Comparison of ENCODE assay signal across 8 cellular contexts in genomic region chr11:73072935-73073481, GRCh38.
DNase-seq lines count a peak whose midpoint lies in the region; ATAC-seq and TF ChIP-seq lines count a peak whose summit lies in the region.

No MANE protein-coding gene starts in this region.

- peak overlapping the region; percentile 16 for H3K9ac ChIP-seq in SU-DHL-6 (ENCODE audit: low read length)
- no peak overlapping the region for H3K9ac ChIP-seq in stomach smooth muscle (ENCODE audit: low read length in 2 of 2)

- WGBS in heart right ventricle, 2 donors = 34 to 35% methylated on average over 2 of the region's 2 CpGs

- H3K4me1 ChIP-seq in right atrium auricular region (peaks cover 0 to 26% of the 10 kb centered on the region in 2 donors), heart right ventricle (peaks cover 0 to 46% (median 35%) of the 10 kb centered on the region in 9 donors), stomach smooth muscle (ENCODE audit: control insufficient read depth, insufficient read depth, low read length) (no peaks in the 10 kb centered on the region)

- no peaks in the 10 kb centered on the region for H3K9me2 ChIP-seq in SU-DHL-6 (replicated peaks; ENCODE audit: insufficient read depth, low read length)

- peak overlapping the region; percentile 66 for H3K4me2 ChIP-seq in SU-DHL-6 (ENCODE audit: low read depth, low read length, poor library complexity, severe bottlenecking)

- ATAC-seq in Right ventricle myocardium superior (ENCODE audit: poor library complexity) = peak; percentile 92
- ATAC-seq in HG03097 (IDR thresholded peaks at IDR 0.05; ENCODE audit: low FRiP score, unreplicated experiment) = peak; percentile 56
- ATAC-seq in heart right ventricle = peak; percentile 55 to 86 (median 80)
- no peak for ATAC-seq in HG03025 (IDR thresholded peaks at IDR 0.05; ENCODE audit: low FRiP score, unreplicated experiment)

- intact Hi-C loops in Right ventricle myocardium superior (cut with DNase I) (no loop called here), heart right ventricle (cut with DNase I) (no loop called here)

- H3K79me2 ChIP-seq in SU-DHL-6 (ENCODE audit: insufficient read depth, low read length) = peaks cover 99% of the 10 kb centered on the region

- H3K9me3 ChIP-seq in right atrium auricular region (peaks cover 0 to 7% of the 10 kb centered on the region in 2 donors), SU-DHL-6 (ENCODE audit: insufficient read depth, low read length) (no peaks in the 10 kb centered on the region), heart right ventricle (peaks cover 0 to 10% (median 6%) of the 10 kb centered on the region in 11 donors), stomach smooth muscle (ENCODE audit: control insufficient read depth in 2 of 2, low read length in 2 of 2) (no peaks in the 10 kb centered on the region)

- H2AFZ ChIP-seq in SU-DHL-6 (ENCODE audit: low read depth, low read length, severe bottlenecking) = no peak overlapping the region

- peaks cover 11% of the 10 kb centered on the region; the same call in 1 of the 2 replicates for H4K20me1 ChIP-seq in SU-DHL-6 (ENCODE audit: low read depth, low read length)

- DNase-seq in Right ventricle myocardium superior (no peak), right atrium auricular region (ENCODE audit: low spot score) (no peak), heart right ventricle (no peak)
- no peak for DNase-seq in NK-92 treated with Interleukin-12 subunit alpha and Interleukin-12 subunit beta, amount 100 ng/mL, for 24 hours (lab: John Stamatoyannopoulos, UW)

- H3K4me3 ChIP-seq in right atrium auricular region (no peak overlapping the region), SU-DHL-6 (ENCODE audit: insufficient read depth, low read length, poor library complexity, severe bottlenecking) (no peak overlapping the region), heart right ventricle (peak overlapping the region in 6 of 10 donors; percentile 2 to 14 (median 8)), stomach smooth muscle (ENCODE audit: low read length in 2 of 2) (peak overlapping the region; percentile 8 to 46)

- no peaks in the 10 kb centered on the region for H3K27me3 ChIP-seq in right atrium auricular region
- no peaks in the 10 kb centered on the region for H3K27me3 ChIP-seq in SU-DHL-6 (ENCODE audit: low read length)
- H3K27me3 ChIP-seq in heart right ventricle = no peaks in the 10 kb centered on the region
- H3K27me3 ChIP-seq in stomach smooth muscle (ENCODE audit: control insufficient read depth in 1 of 2, insufficient read depth in 2 of 2, low read length in 2 of 2) = no peaks in the 10 kb centered on the region

- TF ChIP-seq CTCF in right atrium auricular region (IDR thresholded peaks at IDR 0.05) = no peak
- no peak for TF ChIP-seq CTCF in SU-DHL-6 (IDR thresholded peaks at IDR 0.05; ENCODE audit: insufficient read depth, low read length, poor library complexity, severe bottlenecking)
- no peak for TF ChIP-seq CTCF in heart right ventricle (IDR thresholded peaks at IDR 0.05)

- peaks cover 8% of the 10 kb centered on the region for H3K36me3 ChIP-seq in right atrium auricular region
- peaks cover 11% of the 10 kb centered on the region for H3K36me3 ChIP-seq in SU-DHL-6 (ENCODE audit: low read length)
- H3K36me3 ChIP-seq in heart right ventricle = peaks cover 0 to 10% (median under 1%) of the 10 kb centered on the region in 9 donors
- H3K36me3 ChIP-seq in stomach smooth muscle (ENCODE audit: control insufficient read depth in 2 of 2, insufficient read depth in 2 of 2, low read length in 2 of 2) = no peaks in the 10 kb centered on the region

- H3K27ac ChIP-seq in right atrium auricular region = peak overlapping the region in 1 of 2 donors; percentile 15
- H3K27ac ChIP-seq in SU-DHL-6 (ENCODE audit: low read depth, low read length) = peak overlapping the region; percentile 63
- peak overlapping the region in 9 of 10 donors; percentile 8 to 68 (median 37) for H3K27ac ChIP-seq in heart right ventricle
- no peak overlapping the region for H3K27ac ChIP-seq in stomach smooth muscle (ENCODE audit: low read length)

- H3F3A ChIP-seq in SU-DHL-6 (ENCODE audit: insufficient read depth) = peaks cover 33% of the 10 kb centered on the region

Comparison
In these comparisons a context has a peak if more than half of its experiments do, and no peak if none do; other contexts are left out.
1. H3K4me3 ChIP-seq: peak in heart right ventricle (6 of 10) and stomach smooth muscle (2 of 2); none in right atrium auricular region (0 of 2) and SU-DHL-6 (single experiment).